1 cellular context compared by ENCODE assay signal in the genomic region with DNA sequence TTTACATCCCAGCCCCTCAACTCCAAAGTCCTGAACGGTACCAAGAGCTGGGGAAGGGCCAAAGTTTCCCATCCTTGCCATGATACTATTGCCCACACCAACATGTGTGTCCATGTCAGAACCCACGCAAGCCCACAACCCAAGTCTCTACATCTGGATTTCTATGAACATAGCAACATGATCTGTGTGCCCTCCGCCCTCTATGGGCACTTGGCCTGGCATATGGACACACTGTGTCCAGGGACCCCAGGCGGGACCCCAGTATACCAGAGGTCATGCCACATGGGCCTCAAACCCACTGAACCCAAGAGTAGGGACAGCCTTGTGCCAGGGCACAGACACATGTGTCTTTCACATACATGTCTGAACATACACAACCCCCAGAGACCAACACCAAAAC.
TF ChIP-seq lines count a peak whose summit lies in the region.

No MANE protein-coding gene starts in this region.

TF ChIP-seq in GM23338, 12 proteins besides CTCF, POLR2A, EP300 and RAD21 (continued from another document):
- TF ChIP-seq, protein P1, sequence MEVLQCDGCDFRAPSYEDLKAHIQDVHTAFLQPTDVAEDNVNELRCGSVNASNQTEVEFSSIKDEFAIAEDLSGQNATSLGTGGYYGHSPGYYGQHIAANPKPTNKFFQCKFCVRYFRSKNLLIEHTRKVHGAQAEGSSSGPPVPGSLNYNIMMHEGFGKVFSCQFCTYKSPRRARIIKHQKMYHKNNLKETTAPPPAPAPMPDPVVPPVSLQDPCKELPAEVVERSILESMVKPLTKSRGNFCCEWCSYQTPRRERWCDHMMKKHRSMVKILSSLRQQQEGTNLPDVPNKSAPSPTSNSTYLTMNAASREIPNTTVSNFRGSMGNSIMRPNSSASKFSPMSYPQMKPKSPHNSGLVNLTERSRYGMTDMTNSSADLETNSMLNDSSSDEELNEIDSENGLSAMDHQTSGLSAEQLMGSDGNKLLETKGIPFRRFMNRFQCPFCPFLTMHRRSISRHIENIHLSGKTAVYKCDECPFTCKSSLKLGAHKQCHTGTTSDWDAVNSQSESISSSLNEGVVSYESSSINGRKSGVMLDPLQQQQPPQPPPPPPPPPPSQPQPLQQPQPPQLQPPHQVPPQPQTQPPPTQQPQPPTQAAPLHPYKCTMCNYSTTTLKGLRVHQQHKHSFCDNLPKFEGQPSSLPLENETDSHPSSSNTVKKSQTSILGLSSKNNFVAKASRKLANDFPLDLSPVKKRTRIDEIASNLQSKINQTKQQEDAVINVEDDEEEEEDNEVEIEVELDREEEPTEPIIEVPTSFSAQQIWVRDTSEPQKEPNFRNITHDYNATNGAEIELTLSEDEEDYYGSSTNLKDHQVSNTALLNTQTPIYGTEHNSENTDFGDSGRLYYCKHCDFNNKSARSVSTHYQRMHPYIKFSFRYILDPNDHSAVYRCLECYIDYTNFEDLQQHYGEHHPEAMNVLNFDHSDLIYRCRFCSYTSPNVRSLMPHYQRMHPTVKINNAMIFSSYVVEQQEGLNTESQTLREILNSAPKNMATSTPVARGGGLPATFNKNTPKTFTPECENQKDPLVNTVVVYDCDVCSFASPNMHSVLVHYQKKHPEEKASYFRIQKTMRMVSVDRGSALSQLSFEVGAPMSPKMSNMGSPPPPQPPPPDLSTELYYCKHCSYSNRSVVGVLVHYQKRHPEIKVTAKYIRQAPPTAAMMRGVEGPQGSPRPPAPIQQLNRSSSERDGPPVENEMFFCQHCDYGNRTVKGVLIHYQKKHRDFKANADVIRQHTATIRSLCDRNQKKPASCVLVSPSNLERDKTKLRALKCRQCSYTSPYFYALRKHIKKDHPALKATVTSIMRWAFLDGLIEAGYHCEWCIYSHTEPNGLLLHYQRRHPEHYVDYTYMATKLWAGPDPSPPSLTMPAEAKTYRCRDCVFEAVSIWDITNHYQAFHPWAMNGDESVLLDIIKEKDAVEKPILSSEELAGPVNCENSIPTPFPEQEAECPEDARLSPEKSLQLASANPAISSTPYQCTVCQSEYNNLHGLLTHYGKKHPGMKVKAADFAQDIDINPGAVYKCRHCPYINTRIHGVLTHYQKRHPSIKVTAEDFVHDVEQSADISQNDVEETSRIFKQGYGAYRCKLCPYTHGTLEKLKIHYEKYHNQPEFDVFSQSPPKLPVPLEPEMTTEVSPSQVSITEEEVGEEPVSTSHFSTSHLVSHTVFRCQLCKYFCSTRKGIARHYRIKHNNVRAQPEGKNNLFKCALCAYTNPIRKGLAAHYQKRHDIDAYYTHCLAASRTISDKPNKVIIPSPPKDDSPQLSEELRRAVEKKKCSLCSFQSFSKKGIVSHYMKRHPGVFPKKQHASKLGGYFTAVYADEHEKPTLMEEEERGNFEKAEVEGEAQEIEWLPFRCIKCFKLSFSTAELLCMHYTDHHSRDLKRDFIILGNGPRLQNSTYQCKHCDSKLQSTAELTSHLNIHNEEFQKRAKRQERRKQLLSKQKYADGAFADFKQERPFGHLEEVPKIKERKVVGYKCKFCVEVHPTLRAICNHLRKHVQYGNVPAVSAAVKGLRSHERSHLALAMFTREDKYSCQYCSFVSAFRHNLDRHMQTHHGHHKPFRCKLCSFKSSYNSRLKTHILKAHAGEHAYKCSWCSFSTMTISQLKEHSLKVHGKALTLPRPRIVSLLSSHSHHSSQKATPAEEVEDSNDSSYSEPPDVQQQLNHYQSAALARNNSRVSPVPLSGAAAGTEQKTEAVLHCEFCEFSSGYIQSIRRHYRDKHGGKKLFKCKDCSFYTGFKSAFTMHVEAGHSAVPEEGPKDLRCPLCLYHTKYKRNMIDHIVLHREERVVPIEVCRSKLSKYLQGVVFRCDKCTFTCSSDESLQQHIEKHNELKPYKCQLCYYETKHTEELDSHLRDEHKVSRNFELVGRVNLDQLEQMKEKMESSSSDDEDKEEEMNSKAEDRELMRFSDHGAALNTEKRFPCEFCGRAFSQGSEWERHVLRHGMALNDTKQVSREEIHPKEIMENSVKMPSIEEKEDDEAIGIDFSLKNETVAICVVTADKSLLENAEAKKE (CRISPR knock-in tag; IDR thresholded peaks at IDR 0.05) = no peak
- TF ChIP-seq CREB1 (CRISPR knock-in tag; IDR thresholded peaks at IDR 0.05; ENCODE audit: low read depth) (no peak), POLR2AphosphoS5 (IDR thresholded peaks at IDR 0.05; ENCODE audit: low read depth) (no peak), EZH2 (IDR thresholded peaks at IDR 0.05; ENCODE audit: low read depth, unreplicated experiment) (no peak), EZH2phosphoT487 (IDR thresholded peaks at IDR 0.05; ENCODE audit: unreplicated experiment) (no peak)
- TF ChIP-seq, protein P2, sequence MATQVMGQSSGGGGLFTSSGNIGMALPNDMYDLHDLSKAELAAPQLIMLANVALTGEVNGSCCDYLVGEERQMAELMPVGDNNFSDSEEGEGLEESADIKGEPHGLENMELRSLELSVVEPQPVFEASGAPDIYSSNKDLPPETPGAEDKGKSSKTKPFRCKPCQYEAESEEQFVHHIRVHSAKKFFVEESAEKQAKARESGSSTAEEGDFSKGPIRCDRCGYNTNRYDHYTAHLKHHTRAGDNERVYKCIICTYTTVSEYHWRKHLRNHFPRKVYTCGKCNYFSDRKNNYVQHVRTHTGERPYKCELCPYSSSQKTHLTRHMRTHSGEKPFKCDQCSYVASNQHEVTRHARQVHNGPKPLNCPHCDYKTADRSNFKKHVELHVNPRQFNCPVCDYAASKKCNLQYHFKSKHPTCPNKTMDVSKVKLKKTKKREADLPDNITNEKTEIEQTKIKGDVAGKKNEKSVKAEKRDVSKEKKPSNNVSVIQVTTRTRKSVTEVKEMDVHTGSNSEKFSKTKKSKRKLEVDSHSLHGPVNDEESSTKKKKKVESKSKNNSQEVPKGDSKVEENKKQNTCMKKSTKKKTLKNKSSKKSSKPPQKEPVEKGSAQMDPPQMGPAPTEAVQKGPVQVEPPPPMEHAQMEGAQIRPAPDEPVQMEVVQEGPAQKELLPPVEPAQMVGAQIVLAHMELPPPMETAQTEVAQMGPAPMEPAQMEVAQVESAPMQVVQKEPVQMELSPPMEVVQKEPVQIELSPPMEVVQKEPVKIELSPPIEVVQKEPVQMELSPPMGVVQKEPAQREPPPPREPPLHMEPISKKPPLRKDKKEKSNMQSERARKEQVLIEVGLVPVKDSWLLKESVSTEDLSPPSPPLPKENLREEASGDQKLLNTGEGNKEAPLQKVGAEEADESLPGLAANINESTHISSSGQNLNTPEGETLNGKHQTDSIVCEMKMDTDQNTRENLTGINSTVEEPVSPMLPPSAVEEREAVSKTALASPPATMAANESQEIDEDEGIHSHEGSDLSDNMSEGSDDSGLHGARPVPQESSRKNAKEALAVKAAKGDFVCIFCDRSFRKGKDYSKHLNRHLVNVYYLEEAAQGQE (IDR thresholded peaks at IDR 0.05; ENCODE audit: unreplicated experiment) = no peak
